13 cellular contexts compared by ENCODE assay signal in the genomic region with DNA sequence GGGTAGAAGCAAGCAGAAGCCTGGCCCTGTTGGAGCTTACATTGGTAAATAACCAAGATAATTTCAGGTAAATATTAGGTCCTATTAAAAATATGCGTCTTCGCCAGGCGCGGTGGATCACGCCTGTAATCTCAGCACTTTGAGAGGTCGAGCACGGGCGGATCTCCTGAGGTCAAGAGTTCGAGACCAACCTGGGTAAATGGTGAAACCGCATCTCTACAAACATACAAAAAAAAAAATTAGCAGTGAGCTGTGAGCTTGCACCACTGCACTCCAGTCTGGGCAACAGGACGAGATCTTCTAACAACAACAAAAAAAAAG. TPM values are rescaled to one million over a fixed set of nuclear protein-coding genes. Genes with fewer than 3 reads are reported as not detected.
A peak's percentile ranks its signal among the peaks of the same experiment; 100 is the strongest.
DNase-seq lines count a peak whose midpoint lies in the region; ATAC-seq and TF ChIP-seq lines count a peak whose summit lies in the region.
"Had no signal": no experiment of that assay in that cellular context is flagged by ENCODE, and none has a peak within 500 bp of the region (broad histone marks: within the 10 kb centered on the region; RNA-seq: fewer than 3 reads in every experiment).

No MANE protein-coding gene starts in this region.

- intact Hi-C loops in lower lobe of right lung (cut with DNase I): no loop called here

- peaks cover 5% of the 10 kb centered on the region for H3K23me2 ChIP-seq in H9 (ENCODE audit: insufficient read length, low read depth, low read length, poor library complexity, severe bottlenecking)

- H2BK5ac ChIP-seq in H9 (ENCODE audit: insufficient read length, low read length): no peak overlapping the region

- no peak overlapping the region for H3K9ac ChIP-seq in H9 (ENCODE audit: extremely low read depth, insufficient read length, low read length)

- H3K4me3 ChIP-seq in iPS-11a (ENCODE audit: low read depth, low read length): peak overlapping the region; percentile 22
- H3K4me3 ChIP-seq in lower lobe of right lung: no peak overlapping the region
- H3K4me3 ChIP-seq: adrenal gland, lung had no signal

- peaks cover 0 to 3% of the 10 kb centered on the region in 2 experiments; a peak in 2 of 5 replicates for H3K9me3 Mint-ChIP-seq in H9
- no peaks in the 10 kb centered on the region for H3K9me3 Mint-ChIP-seq in activated naive CD8-positive, alpha-beta T cell (ENCODE audit: low read depth)
- no peaks in the 10 kb centered on the region for H3K9me3 Mint-ChIP-seq in osteocyte (ENCODE audit: unreplicated experiment)

- H3K4me3 Mint-ChIP-seq in H9: peak overlapping the region; percentile 69 to 83
- H3K4me3 Mint-ChIP-seq in activated naive CD8-positive, alpha-beta T cell: peak overlapping the region; percentile 71
- peak overlapping the region; percentile 63 for H3K4me3 Mint-ChIP-seq in osteocyte (ENCODE audit: unreplicated experiment)

- H2BK20ac ChIP-seq in H9 (ENCODE audit: low read depth, low read length, poor library complexity, severe bottlenecking): no peak overlapping the region

- no peak for TF ChIP-seq CTCF in H9 (conservative IDR thresholded peaks at IDR 0.05)
- no peak for TF ChIP-seq CTCF in osteocyte (IDR thresholded peaks at IDR 0.05)
- TF ChIP-seq CTCF in lower lobe of right lung (IDR thresholded peaks at IDR 0.05): no peak

- H4K20me1 ChIP-seq in H9 (ENCODE audit: control insufficient read depth, insufficient read depth, insufficient read length): no peaks in the 10 kb centered on the region

- H3K27me3 Mint-ChIP-seq in H9 (ENCODE audit: low read depth) (peaks cover 19% of the 10 kb centered on the region), osteocyte (ENCODE audit: unreplicated experiment) (peaks cover 60% of the 10 kb centered on the region)
- H3K27me3 Mint-ChIP-seq in activated naive CD8-positive, alpha-beta T cell: peaks cover 48% of the 10 kb centered on the region

- no peak overlapping the region for H3K14ac ChIP-seq in H9 (ENCODE audit: insufficient read depth, low read length)

- H2AFZ ChIP-seq in H9 (ENCODE audit: low read length): no peak overlapping the region

- H4K91ac ChIP-seq in H9 (ENCODE audit: insufficient read length, low read depth, low read length): no peak overlapping the region

- no peak overlapping the region for H4K8ac ChIP-seq in H9 (replicated peaks; ENCODE audit: insufficient read length, low read depth, low read length)

- no peaks in the 10 kb centered on the region for H3K27me3 ChIP-seq in H9 (ENCODE audit: insufficient read depth, low read length)
- peaks cover 68% of the 10 kb centered on the region for H3K27me3 ChIP-seq in lower lobe of right lung (ENCODE audit: low read depth)

- H3K23ac ChIP-seq in H9 (ENCODE audit: insufficient read length, low read depth, low read length): no peak overlapping the region

- H3K4ac ChIP-seq in H9 (ENCODE audit: low read depth, low read length): no peak overlapping the region

- no peak overlapping the region for H4K5ac ChIP-seq in H9 (ENCODE audit: insufficient read length, low read depth, low read length)

- H2BK15ac ChIP-seq in H9 (ENCODE audit: low read depth, low read length): no peak overlapping the region

- peaks cover 14% of the 10 kb centered on the region; the same call in 1 of the 2 replicates for H3K79me2 ChIP-seq in H9 (ENCODE audit: insufficient read depth, low read length)

- peak overlapping the region; percentile 31 for H3K18ac ChIP-seq in H9 (ENCODE audit: insufficient read length, low read depth, low read length)

- H2BK120ac ChIP-seq in H9 (ENCODE audit: low read depth, low read length, poor library complexity, severe bottlenecking): no peak overlapping the region

- H3K36me3 Mint-ChIP-seq in H9 (ENCODE audit: insufficient read depth in 1 of 3, low read depth in 3 of 3) (peaks cover 3 to 10% (median 8%) of the 10 kb centered on the region in 3 experiments; a peak in 5 of 7 replicates), osteocyte (ENCODE audit: unreplicated experiment) (no peaks in the 10 kb centered on the region)
- no peaks in the 10 kb centered on the region for H3K36me3 Mint-ChIP-seq in activated naive CD8-positive, alpha-beta T cell

- H3K4me1 Mint-ChIP-seq in H9 (peaks cover 37 to 40% of the 10 kb centered on the region in 2 experiments), osteocyte (ENCODE audit: unreplicated experiment) (peaks cover 3% of the 10 kb centered on the region)
- peaks cover 4% of the 10 kb centered on the region for H3K4me1 Mint-ChIP-seq in activated naive CD8-positive, alpha-beta T cell (ENCODE audit: low read depth)

- no peaks in the 10 kb centered on the region for H3K36me3 ChIP-seq in lower lobe of right lung
- H3K36me3 ChIP-seq: adrenal gland, right atrium auricular region, suprapubic skin had no signal

- no peak overlapping the region for H2BK12ac ChIP-seq in H9 (ENCODE audit: insufficient read length, low read depth, low read length)

- H3K9me3 ChIP-seq in H9 (ENCODE audit: control insufficient read depth, low read depth, low read length): no peaks in the 10 kb centered on the region
- H3K9me3 ChIP-seq in lower lobe of right lung: no peaks in the 10 kb centered on the region
- H3K9me3 ChIP-seq: adrenal gland, right atrium auricular region, suprapubic skin had no signal

- ATAC-seq in HG03457 (IDR thresholded peaks at IDR 0.05; ENCODE audit: unreplicated experiment) (no peak), lower lobe of right lung (no peak)

- H3K79me1 ChIP-seq in H9 (ENCODE audit: insufficient read depth, low read depth, low read length, poor library complexity, severe bottlenecking): peaks cover 2% of the 10 kb centered on the region

- peak overlapping the region in 2 of 3 experiments; percentile 51 to 81; a peak in 1 of 7 replicates for H3K27ac Mint-ChIP-seq in H9
- H3K27ac Mint-ChIP-seq in activated naive CD8-positive, alpha-beta T cell: no peak overlapping the region
- H3K27ac Mint-ChIP-seq in osteocyte (ENCODE audit: unreplicated experiment): no peak overlapping the region

- peak overlapping the region; percentile 22 for H3K4me2 ChIP-seq in H9 (ENCODE audit: insufficient read depth, insufficient read length, low read length)

- no peak overlapping the region for H3T11ph ChIP-seq in H9 (ENCODE audit: low read length)

- no peak overlapping the region for H3K27ac ChIP-seq in H9 (ENCODE audit: insufficient read length, low read depth, low read length)
- no peak overlapping the region for H3K27ac ChIP-seq in lower lobe of right lung
- H3K27ac ChIP-seq: adrenal gland, right atrium auricular region, suprapubic skin had no signal

- H2AK5ac ChIP-seq in H9 (ENCODE audit: insufficient read length, low read length): no peak overlapping the region

- peaks cover 12% of the 10 kb centered on the region; the same call in 1 of the 2 replicates for H3K4me1 ChIP-seq in H9 (ENCODE audit: insufficient read depth, low read length)
- H3K4me1 ChIP-seq in lower lobe of right lung: no peaks in the 10 kb centered on the region
- H3K4me1 ChIP-seq: adrenal gland had no signal

- H3K56ac ChIP-seq in H9 (ENCODE audit: insufficient read length, low read depth, low read length): no peak overlapping the region

- WGBS in H9 (ENCODE audit: extremely low coverage, insufficient read length, low lambda C conversion rate): no CpG with 5 or more reads among the region's 11 CpGs

- DNase-seq in H9 (no peak), osteocyte (ENCODE audit: extremely low spot score, unreplicated experiment) (no peak), NCI-H1694 treated with DMSO at 0.1 percent for 48 hours (lab: John Stamatoyannopoulos, UW) (no peak), epidermal melanocyte (ENCODE audit: insufficient read length, low spot score) (no peak), lower lobe of right lung (no peak)
- DNase-seq: effector CD8-positive, alpha-beta T cell had no signal

RNA-seq across cellular contexts. Expression of gene SULT4A1, which starts 0.5 kb away (rescaled TPM):
- total RNA-seq in H9 (2021): 15.0 and 16.2 TPM in 2 replicates
- total RNA-seq in osteocyte: 0.26 TPM in 1 of 2 replicates, not detected in the other
- not detected for total RNA-seq in lower lobe of right lung

RNA-seq across cellular contexts. Expression of gene PNPLA5, which starts 29.0 kb away (rescaled TPM):
- total RNA-seq in H9 (2021) (5.2 and 5.5 TPM in 2 replicates), osteocyte (not detected in 2 replicates), lower lobe of right lung (not detected)
- total RNA-seq: adrenal gland, lung, right atrium auricular region had no signal

RNA-seq across cellular contexts. Expression of gene EFCAB6, which starts 50.7 kb away (rescaled TPM):
- total RNA-seq in H9 (2021): 0.20 and 0.31 TPM in 2 replicates
- 1.4 and 1.5 TPM in 2 replicates for total RNA-seq in osteocyte
- total RNA-seq in lower lobe of right lung: 5.8 TPM

Comparison
In these comparisons a context has a peak if more than half of its experiments do, and no peak if none do; other contexts are left out.
1. H3K27ac Mint-ChIP-seq: peak in H9 (2 of 3); none in activated naive CD8-positive, alpha-beta T cell (single experiment) and osteocyte (single experiment).
2. RNA of gene SULT4A1, which starts 0.5 kb away (total RNA-seq): 15.0 to 16.2 TPM in H9; 0.26 TPM in osteocyte and not detected in lower lobe of right lung (single experiment); every median in the first group is over 10 times any median in the second.
3. Peak in every context shown above with its lines, with median percentiles within 50 percentile points of each other: H3K4me3 Mint-ChIP-seq.